Comparison of ENCODE assay signal across 9 cellular contexts in the genomic region with DNA sequence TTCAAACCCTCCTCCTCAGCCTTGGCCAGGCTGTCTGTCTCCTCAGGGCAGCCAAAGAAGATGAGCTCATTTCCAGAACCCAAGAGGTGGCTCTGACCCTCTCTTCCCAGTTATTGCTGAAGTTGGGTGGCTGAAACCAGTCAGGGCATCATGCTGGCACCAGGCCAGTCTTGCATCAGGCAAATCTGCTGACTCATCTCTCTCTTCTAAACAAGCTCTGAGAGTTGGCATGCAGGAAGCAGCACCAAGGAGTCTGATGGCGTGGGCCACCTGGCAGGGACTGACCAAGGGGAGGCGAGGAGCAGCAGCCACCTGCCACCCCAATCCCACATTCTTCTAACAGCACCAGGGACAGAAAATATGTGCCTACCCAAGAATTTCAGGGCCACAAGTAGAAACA.
DNase-seq lines count a peak whose midpoint lies in the region; ATAC-seq and TF ChIP-seq lines count a peak whose summit lies in the region.
"Had no signal": no experiment of that assay in that cellular context is flagged by ENCODE, and none has a peak within 500 bp of the region (broad histone marks: within the 10 kb centered on the region; RNA-seq: fewer than 3 reads in every experiment).

No MANE protein-coding gene starts in this region.

- H3K27me3 ChIP-seq in A673 (replicated peaks; ENCODE audit: insufficient read depth, low read depth, low read length, poor library complexity), result no peaks in the 10 kb centered on the region
- H3K27me3 ChIP-seq in GM23338 (ENCODE audit: insufficient read depth), result no peaks in the 10 kb centered on the region
- no peaks in the 10 kb centered on the region for H3K27me3 ChIP-seq in CD8-positive, alpha-beta memory T cell (ENCODE audit: insufficient read depth, low read length, poor library complexity, severe bottlenecking)
- H3K27me3 ChIP-seq in osteoblast (ENCODE audit: insufficient read depth, low read length), result peaks cover 4% of the 10 kb centered on the region

- DNase-seq in A673 (ENCODE audit: low spot score), result peak; percentile 70
- no peak for DNase-seq in GM23338 (ENCODE audit: low spot score)
- DNase-seq in RPMI7951 (ENCODE audit: low read depth), result peak; percentile 43
- peak; percentile 84 for DNase-seq in glomerular visceral epithelial cell (ENCODE audit: extremely low spot score)
- DNase-seq in GM19238 (ENCODE audit: insufficient read length, low spot score), result no peak
- no peak for DNase-seq in CD8-positive, alpha-beta memory T cell
- no peak for DNase-seq in osteoblast (ENCODE audit: insufficient read length, low spot score, missing footprints)
- DNase-seq: activated naive CD8-positive, alpha-beta T cell treated with anti-CD3 and anti-CD28 coated beads, Interleukin-2, amount 10 ng/mL, durations not matched to agents 7 days and 5 days had no signal

- H3K9me3 Mint-ChIP-seq in GM23338, result no peaks in the 10 kb centered on the region
- no peaks in the 10 kb centered on the region for H3K9me3 Mint-ChIP-seq in CD8-positive, alpha-beta memory T cell

- H3K9me2 ChIP-seq in GM23338 (ENCODE audit: insufficient read depth), result 0 out of 2 replicates have a peak, but pooled peaks cover 12% of the 10 kb centered on the region

- peak overlapping the region; percentile 59; the same call in 1 of the 2 replicates for H2AFZ ChIP-seq in GM23338
- no peak overlapping the region for H2AFZ ChIP-seq in osteoblast (ENCODE audit: low read length)

- POLR2A ChIA-PET in A673 (lab: Charles Lee; ENCODE audit: low non-redundant PET), result no interaction called here
- POLR2A ChIA-PET in CD8-positive, alpha-beta memory T cell (lab: Charles Lee), result no interaction called here

- H3K27ac ChIP-seq in A673 (ENCODE audit: low read depth, low read length, poor library complexity, severe bottlenecking), result no peak overlapping the region
- no peak overlapping the region for H3K27ac ChIP-seq in GM23338 (ENCODE audit: low read depth)
- no peak overlapping the region for H3K27ac ChIP-seq in CD8-positive, alpha-beta memory T cell (ENCODE audit: low read depth, low read length)
- no peak overlapping the region for H3K27ac ChIP-seq in osteoblast (ENCODE audit: low read depth, low read length)

- H3K36me3 Mint-ChIP-seq in GM23338 (ENCODE audit: low read depth), result no peaks in the 10 kb centered on the region
- peaks cover 0 to 1% (median 0%) of the 10 kb centered on the region in 3 donors for H3K36me3 Mint-ChIP-seq in CD8-positive, alpha-beta memory T cell
- H3K36me3 Mint-ChIP-seq: activated naive CD8-positive, alpha-beta T cell treated with anti-CD3 and anti-CD28 coated beads, Interleukin-2, amount 10 ng/mL, durations not matched to agents 7 days and 5 days had no signal

- no TSS peak for BruUV-seq in A673 (replicated peaks; lab: Mats Ljungman, UMichigan)

- no peak for TF ChIP-seq CTCF in A673 (conservative IDR thresholded peaks at IDR 0.05; ENCODE audit: low read depth, low read length)
- TF ChIP-seq CTCF in GM23338 (conservative IDR thresholded peaks at IDR 0.05; ENCODE audit: low read depth in 2 of 2), result no peak
- TF ChIP-seq CTCF in osteoblast (IDR thresholded peaks at IDR 0.05; ENCODE audit: extremely low read depth, low read depth, low read length), result no peak

- H3K27ac Mint-ChIP-seq in GM23338, result 0 out of 2 replicates have a peak overlapping the region, but pooled peaks have one; percentile 36
- peak overlapping the region in 2 of 8 donors; percentile 11 to 12 for H3K27ac Mint-ChIP-seq in CD8-positive, alpha-beta memory T cell
- H3K27ac Mint-ChIP-seq: activated naive CD8-positive, alpha-beta T cell treated with anti-CD3 and anti-CD28 coated beads, Interleukin-2, amount 10 ng/mL, durations not matched to agents 7 days and 5 days had no signal

- H3K4me3 Mint-ChIP-seq in GM23338, result no peak overlapping the region
- no peak overlapping the region for H3K4me3 Mint-ChIP-seq in CD8-positive, alpha-beta memory T cell
- H3K4me3 Mint-ChIP-seq: activated naive CD8-positive, alpha-beta T cell treated with anti-CD3 and anti-CD28 coated beads, Interleukin-2, amount 10 ng/mL, durations not matched to agents 7 days and 5 days had no signal

- no peaks in the 10 kb centered on the region for H3F3A ChIP-seq in GM23338 (replicated peaks; ENCODE audit: low read depth)

- intact Hi-C loops in A673 (cut with micrococcal nuclease; ENCODE audit: unreplicated experiment), result no loop called here

- H3K36me3 ChIP-seq in A673 (ENCODE audit: insufficient read depth, low read length, poor library complexity, severe bottlenecking), result no peaks in the 10 kb centered on the region
- no peaks in the 10 kb centered on the region for H3K36me3 ChIP-seq in GM23338 (ENCODE audit: insufficient read depth)
- no peaks in the 10 kb centered on the region for H3K36me3 ChIP-seq in CD8-positive, alpha-beta memory T cell (ENCODE audit: insufficient read depth, low read length)
- no peaks in the 10 kb centered on the region for H3K36me3 ChIP-seq in osteoblast (ENCODE audit: insufficient read depth, low read length)

- CTCF ChIA-PET in A673 (lab: Charles Lee), result no interaction called here
- CTCF ChIA-PET in CD8-positive, alpha-beta memory T cell (lab: Charles Lee), result interaction anchor here (0.6 kb wide), 1 partner anchor 39 kb away, joined by 3 read pairs; no protein-coding TSS in a partner anchor

- no peaks in the 10 kb centered on the region for H3K27me3 Mint-ChIP-seq in GM23338 (ENCODE audit: insufficient read depth, low read depth, poor library complexity)
- H3K27me3 Mint-ChIP-seq in CD8-positive, alpha-beta memory T cell, result peaks cover 0 to 2% of the 10 kb centered on the region in 2 donors
- H3K27me3 Mint-ChIP-seq: activated naive CD8-positive, alpha-beta T cell treated with anti-CD3 and anti-CD28 coated beads, Interleukin-2, amount 10 ng/mL, durations not matched to agents 7 days and 5 days had no signal

- H3K4me1 ChIP-seq in A673 (ENCODE audit: insufficient read depth, low read length, poor library complexity, severe bottlenecking) (peaks cover 11% of the 10 kb centered on the region), GM23338 (ENCODE audit: insufficient read depth) (no peaks in the 10 kb centered on the region), osteoblast (ENCODE audit: insufficient read depth, low read length) (no peaks in the 10 kb centered on the region)
- no peaks in the 10 kb centered on the region for H3K4me1 ChIP-seq in CD8-positive, alpha-beta memory T cell (ENCODE audit: insufficient read depth, low read length)

- no peaks in the 10 kb centered on the region for H3K4me1 Mint-ChIP-seq in GM23338
- H3K4me1 Mint-ChIP-seq in CD8-positive, alpha-beta memory T cell, result peaks cover 1 to 5% (median 5%) of the 10 kb centered on the region in 3 donors

- H4K20me1 ChIP-seq in GM23338 (replicated peaks; ENCODE audit: insufficient read depth) (no peaks in the 10 kb centered on the region), osteoblast (ENCODE audit: insufficient read depth, low read length) (no peaks in the 10 kb centered on the region)

- no peaks in the 10 kb centered on the region for H3K9me3 ChIP-seq in A673 (ENCODE audit: low read depth, low read length, poor library complexity, severe bottlenecking)
- H3K9me3 ChIP-seq in CD8-positive, alpha-beta memory T cell (ENCODE audit: low read length), result no peaks in the 10 kb centered on the region
- H3K9me3 ChIP-seq in osteoblast (ENCODE audit: low read depth, low read length), result no peaks in the 10 kb centered on the region

- ATAC-seq in GM23338 (no peak), GM19035 (IDR thresholded peaks at IDR 0.05; ENCODE audit: unreplicated experiment) (no peak)

- H3K4me2 ChIP-seq in GM23338, result no peak overlapping the region
- H3K4me2 ChIP-seq in osteoblast (ENCODE audit: insufficient read depth, low read length), result no peak overlapping the region

- H3K79me2 ChIP-seq in GM23338 (replicated peaks; ENCODE audit: insufficient read depth) (no peaks in the 10 kb centered on the region), osteoblast (ENCODE audit: insufficient read depth, low read length) (no peaks in the 10 kb centered on the region)

- no peak overlapping the region for H3K4me3 ChIP-seq in A673 (ENCODE audit: low read depth, low read length, poor library complexity, severe bottlenecking)
- H3K4me3 ChIP-seq in GM23338, result no peak overlapping the region
- no peak overlapping the region for H3K4me3 ChIP-seq in CD8-positive, alpha-beta memory T cell (ENCODE audit: low read length)
- H3K4me3 ChIP-seq in osteoblast (ENCODE audit: insufficient read depth, low read length), result no peak overlapping the region

TF ChIP-seq in GM23338, 12 proteins besides CTCF, POLR2A, EP300 and RAD21 (continues in another document):
- TF ChIP-seq, protein P1, sequence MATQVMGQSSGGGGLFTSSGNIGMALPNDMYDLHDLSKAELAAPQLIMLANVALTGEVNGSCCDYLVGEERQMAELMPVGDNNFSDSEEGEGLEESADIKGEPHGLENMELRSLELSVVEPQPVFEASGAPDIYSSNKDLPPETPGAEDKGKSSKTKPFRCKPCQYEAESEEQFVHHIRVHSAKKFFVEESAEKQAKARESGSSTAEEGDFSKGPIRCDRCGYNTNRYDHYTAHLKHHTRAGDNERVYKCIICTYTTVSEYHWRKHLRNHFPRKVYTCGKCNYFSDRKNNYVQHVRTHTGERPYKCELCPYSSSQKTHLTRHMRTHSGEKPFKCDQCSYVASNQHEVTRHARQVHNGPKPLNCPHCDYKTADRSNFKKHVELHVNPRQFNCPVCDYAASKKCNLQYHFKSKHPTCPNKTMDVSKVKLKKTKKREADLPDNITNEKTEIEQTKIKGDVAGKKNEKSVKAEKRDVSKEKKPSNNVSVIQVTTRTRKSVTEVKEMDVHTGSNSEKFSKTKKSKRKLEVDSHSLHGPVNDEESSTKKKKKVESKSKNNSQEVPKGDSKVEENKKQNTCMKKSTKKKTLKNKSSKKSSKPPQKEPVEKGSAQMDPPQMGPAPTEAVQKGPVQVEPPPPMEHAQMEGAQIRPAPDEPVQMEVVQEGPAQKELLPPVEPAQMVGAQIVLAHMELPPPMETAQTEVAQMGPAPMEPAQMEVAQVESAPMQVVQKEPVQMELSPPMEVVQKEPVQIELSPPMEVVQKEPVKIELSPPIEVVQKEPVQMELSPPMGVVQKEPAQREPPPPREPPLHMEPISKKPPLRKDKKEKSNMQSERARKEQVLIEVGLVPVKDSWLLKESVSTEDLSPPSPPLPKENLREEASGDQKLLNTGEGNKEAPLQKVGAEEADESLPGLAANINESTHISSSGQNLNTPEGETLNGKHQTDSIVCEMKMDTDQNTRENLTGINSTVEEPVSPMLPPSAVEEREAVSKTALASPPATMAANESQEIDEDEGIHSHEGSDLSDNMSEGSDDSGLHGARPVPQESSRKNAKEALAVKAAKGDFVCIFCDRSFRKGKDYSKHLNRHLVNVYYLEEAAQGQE (IDR thresholded peaks at IDR 0.05; ENCODE audit: unreplicated experiment), result no peak
- TF ChIP-seq POLR2AphosphoS5 (IDR thresholded peaks at IDR 0.05; ENCODE audit: low read depth), result no peak
- no peak for TF ChIP-seq ZNF331 (CRISPR knock-in tag; IDR thresholded peaks at IDR 0.05; ENCODE audit: low read depth)
- TF ChIP-seq EZH2 (IDR thresholded peaks at IDR 0.05; ENCODE audit: low read depth, unreplicated experiment), result no peak
- no peak for TF ChIP-seq ZNF114 (CRISPR knock-in tag; IDR thresholded peaks at IDR 0.05)
- no peak for TF ChIP-seq EZH2phosphoT487 (IDR thresholded peaks at IDR 0.05; ENCODE audit: unreplicated experiment)

Comparison
In these comparisons a context has a peak if more than half of its experiments do, and no peak if none do; other contexts are left out.
1. DNase-seq: peak in A673 (single experiment), RPMI7951 (single experiment) and glomerular visceral epithelial cell (single experiment); none in GM23338 (single experiment), GM19238 (single experiment), CD8-positive, alpha-beta memory T cell (0 of 5) and osteoblast (single experiment).